ENCODE assay signal across 8 cellular contexts in the genomic region with DNA sequence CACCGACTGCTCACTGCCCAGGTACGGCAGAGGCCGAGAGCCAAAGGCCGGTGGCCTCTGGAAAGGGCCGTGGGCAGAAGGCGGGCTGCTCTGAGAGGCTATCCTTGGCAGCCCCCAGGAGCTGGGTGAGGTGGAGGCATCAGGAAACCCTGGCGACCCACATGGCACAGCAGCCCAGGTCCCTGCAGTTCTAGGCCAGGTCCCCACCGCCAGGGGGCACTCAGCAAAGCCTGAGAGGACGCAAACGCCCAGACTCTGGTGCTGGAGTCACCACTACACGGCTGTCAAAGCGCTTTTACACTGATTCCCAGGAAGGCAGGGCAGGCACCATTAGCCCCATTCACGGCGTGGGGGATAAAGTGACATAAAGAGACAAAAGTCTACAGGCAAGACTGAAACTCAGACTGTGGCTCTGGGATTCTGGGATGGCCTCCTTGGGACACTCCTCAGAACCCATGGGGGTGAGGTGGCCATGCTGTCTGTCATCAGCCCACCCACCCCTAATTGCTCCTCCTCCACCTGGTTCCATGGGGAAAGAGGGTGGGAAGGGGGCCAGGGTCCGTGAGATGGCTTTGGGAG. TPM values are rescaled to one million over a fixed set of nuclear protein-coding genes. Genes with fewer than 3 reads are reported as not detected.
DNase-seq lines count a peak whose midpoint lies in the region; ATAC-seq and TF ChIP-seq lines count a peak whose summit lies in the region.

No MANE protein-coding gene starts in this region.

- no peaks in the 10 kb centered on the region for H3K9me3 Mint-ChIP-seq in HFFc6
- no peaks in the 10 kb centered on the region for H3K9me3 Mint-ChIP-seq in activated CD4-positive, alpha-beta T cell treated with anti-CD3 and anti-CD28 coated beads for 36 hours (ENCODE audit: low read depth)
- H3K9me3 Mint-ChIP-seq in chondrocyte (ENCODE audit: low read depth), result no peaks in the 10 kb centered on the region

- H3K27ac Mint-ChIP-seq in HFFc6 (no peak overlapping the region), chondrocyte (ENCODE audit: unreplicated experiment) (peak overlapping the region; percentile 22)
- H3K27ac Mint-ChIP-seq in activated CD4-positive, alpha-beta T cell treated with anti-CD3 and anti-CD28 coated beads for 36 hours, result no peak overlapping the region

- POLR2A ChIA-PET in activated CD4-positive, alpha-beta T cell treated with anti-CD3 and anti-CD28 coated beads for 36 hours (lab: Charles Lee), result no interaction called here

- ATAC-seq in activated CD4-positive, alpha-beta T cell treated with anti-CD3 and anti-CD28 coated beads for 36 hours, result peak; percentile 77
- no peak for ATAC-seq in GM21529 (IDR thresholded peaks at IDR 0.05; ENCODE audit: unreplicated experiment)

- H3K4me1 Mint-ChIP-seq in HFFc6 (ENCODE audit: low read depth) (peaks cover 14% of the 10 kb centered on the region), chondrocyte (ENCODE audit: low read depth) (peaks cover 41% of the 10 kb centered on the region)
- H3K4me1 Mint-ChIP-seq in activated CD4-positive, alpha-beta T cell treated with anti-CD3 and anti-CD28 coated beads for 36 hours, result peaks cover 13% of the 10 kb centered on the region

- H3K4me3 Mint-ChIP-seq in HFFc6 (peak overlapping the region; percentile 34; the same call in 1 of the 2 replicates), chondrocyte (ENCODE audit: unreplicated experiment) (peak overlapping the region; percentile 70)
- no peak overlapping the region for H3K4me3 Mint-ChIP-seq in activated CD4-positive, alpha-beta T cell treated with anti-CD3 and anti-CD28 coated beads for 36 hours

- H3K36me3 Mint-ChIP-seq in HFFc6 (ENCODE audit: low read depth) (no peaks in the 10 kb centered on the region), chondrocyte (ENCODE audit: low read depth) (no peaks in the 10 kb centered on the region)
- H3K36me3 Mint-ChIP-seq in activated CD4-positive, alpha-beta T cell treated with anti-CD3 and anti-CD28 coated beads for 36 hours (ENCODE audit: low read depth), result no peaks in the 10 kb centered on the region

- DNase-seq in COR-L47 (lab: John Stamatoyannopoulos, UW) (peak; percentile 82), HFFc6 (peak; percentile 72), NCI-H510A (lab: John Stamatoyannopoulos, UW) (peak; percentile 89), chondrocyte (ENCODE audit: low spot score) (no peak), kidney tubule cell (ENCODE audit: low spot score) (peak; percentile 87)
- DNase-seq in activated CD4-positive, alpha-beta T cell treated with anti-CD3 and anti-CD28 coated beads for 36 hours, result peak; percentile 94
- DNase-seq in stimulated activated CD4-positive, alpha-beta T cell treated with anti-CD3 and anti-CD28 coated beads, Interleukin-2, amount 100 ng/mL, for 4 hours (ENCODE audit: low read depth), result peak; percentile 80

- CTCF ChIA-PET in activated CD4-positive, alpha-beta T cell treated with anti-CD3 and anti-CD28 coated beads for 36 hours (lab: Charles Lee), result interaction anchor here (0.6 to 2.4 kb wide), 10 partner anchors 10 to 1001 kb away, joined by 3 to 10 read pairs (median 4); no protein-coding TSS in a partner anchor

- intact Hi-C loops in activated CD4-positive, alpha-beta T cell treated with anti-CD3 and anti-CD28 coated beads for 36 hours (cut with DNase I, micrococcal nuclease), result loop anchor here (1.0 to 5.0 kb wide), 6 partner anchors 36 to 732 kb away; a partner anchor contains a TSS

- TF ChIP-seq CTCF in HFFc6 (IDR thresholded peaks at IDR 0.05), result peak; percentile 95
- peak; percentile 89 for TF ChIP-seq CTCF in chondrocyte (IDR thresholded peaks at IDR 0.05)

- peaks cover 16% of the 10 kb centered on the region for H3K27me3 Mint-ChIP-seq in HFFc6 (ENCODE audit: insufficient read depth)
- peaks cover 24% of the 10 kb centered on the region for H3K27me3 Mint-ChIP-seq in activated CD4-positive, alpha-beta T cell treated with anti-CD3 and anti-CD28 coated beads for 36 hours
- no peaks in the 10 kb centered on the region for H3K27me3 Mint-ChIP-seq in chondrocyte (ENCODE audit: low read depth)

RNA-seq across cellular contexts. Expression of a gene that starts 4.9 kb away (rescaled TPM):
- total RNA-seq in HFFc6 (2021; fragmentation: NEBNext Ultra II Directional; extraction: Animal tissue kit (Norgen Biotek cat#: 25700)), result 1 to 10 TPM; 6.4 to 7.2 (median 6.6) TPM
- total RNA-seq in activated CD4-positive, alpha-beta T cell treated with anti-CD3 and anti-CD28 coated beads for 36 hours, result 1 to 10 TPM in 1 of 2 experiments, under 1 TPM in 1; 0.76 to 1.1 TPM
- total RNA-seq in chondrocyte, result 32.4 to 50.5 TPM (median 33.6 TPM) in 3 replicates

RNA-seq across cellular contexts. Expression of a gene that starts 20.5 kb away (rescaled TPM):
- total RNA-seq in HFFc6 (2021; fragmentation: NEBNext Ultra II Directional; extraction: Animal tissue kit (Norgen Biotek cat#: 25700)), result 1 to 10 TPM; 1.8 to 3.2 (median 2.7) TPM
- 10 to 100 TPM; 57.3 to 66.7 TPM for total RNA-seq in activated CD4-positive, alpha-beta T cell treated with anti-CD3 and anti-CD28 coated beads for 36 hours
- total RNA-seq in chondrocyte, result 20.1 to 32.4 TPM (median 21.4 TPM) in 3 replicates
